Comparison of ENCODE assay signal across 8 cellular contexts in genomic region chr14:74712499-74713394, GRCh38. TPM values are rescaled to one million over a fixed set of nuclear protein-coding genes. Genes with fewer than 3 reads are reported as not detected.
A peak's percentile ranks its signal among the peaks of the same experiment; 100 is the strongest.
DNase-seq lines count a peak whose midpoint lies in the region; ATAC-seq lines count a peak whose summit lies in the region.

AREL1 (minus strand) TSS chr14:74713080; CDS start chr14:74685615, 27,465 bp downstream.
A gene with protein sequence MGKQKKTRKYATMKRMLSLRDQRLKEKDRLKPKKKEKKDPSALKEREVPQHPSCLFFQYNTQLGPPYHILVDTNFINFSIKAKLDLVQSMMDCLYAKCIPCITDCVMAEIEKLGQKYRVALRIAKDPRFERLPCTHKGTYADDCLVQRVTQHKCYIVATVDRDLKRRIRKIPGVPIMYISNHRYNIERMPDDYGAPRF (plus strand): TSS chr14:74713144. CDS start chr14:74713198, 54 bp downstream.

- H3K27me3 ChIP-seq in endocrine pancreas (ENCODE audit: control insufficient read depth, insufficient read depth, low read length) = no peaks in the 10 kb centered on the region

- H3K4me3 ChIP-seq in endocrine pancreas (ENCODE audit: control insufficient read depth, insufficient read depth, low read length) = peak within 1 kb of the TSS; percentile 100
- peak within 1 kb of the TSS; percentile 81 for H3K4me3 ChIP-seq in mesodermal cell (ENCODE audit: extremely low read depth, insufficient read depth, low read length, poor library complexity, severe bottlenecking)

- H3K4me1 ChIP-seq in endocrine pancreas (ENCODE audit: control insufficient read depth, insufficient read depth, low read length) = peaks cover 15% of the 10 kb centered on the region
- peaks cover 2% of the 10 kb centered on the region for H3K4me1 ChIP-seq in mesodermal cell (ENCODE audit: control insufficient read depth, insufficient read depth, low read length, poor library complexity, severe bottlenecking)

- peak within 1 kb of the TSS; percentile 95 for H3K9ac ChIP-seq in endocrine pancreas (ENCODE audit: control insufficient read depth, insufficient read depth, low read length)

- DNase-seq in AG08396 (ENCODE audit: low spot score) (peak; percentile 90), NCI-H1092 treated with DMSO at 0.1 percent for 48 hours (lab: John Stamatoyannopoulos, UW) (no peak)
- DNase-seq in activated CD4-positive, alpha-beta T cell treated with anti-CD3 and anti-CD28 coated beads, Interleukin-2, amount 50 U/mL, for 4 hours = peak; percentile 59 to 66
- DNase-seq in stimulated activated CD8-positive, alpha-beta memory T cell treated with anti-CD3 and anti-CD28 coated beads, Interleukin-2, amount 100 ng/mL, for 1 hour (ENCODE audit: low read depth in 2 of 2) = peak; percentile 56 to 61

- H3K36me3 ChIP-seq in endocrine pancreas (ENCODE audit: control insufficient read depth, insufficient read depth, low read length) = no peaks in the 10 kb centered on the region
- H3K36me3 ChIP-seq in mesodermal cell (ENCODE audit: control insufficient read depth, insufficient read depth, low read length) = peaks cover 24% of the 10 kb centered on the region

- H3K9me3 ChIP-seq in endocrine pancreas (ENCODE audit: control insufficient read depth, low read length) (no peaks in the 10 kb centered on the region), mesodermal cell (ENCODE audit: control insufficient read depth, low read length) (no peaks in the 10 kb centered on the region)

- H3K27ac ChIP-seq in mesodermal cell (ENCODE audit: low read depth, low read length, severe bottlenecking) = peak within 1 kb of the TSS; percentile 57

- ATAC-seq in GM19372 (IDR thresholded peaks at IDR 0.05; ENCODE audit: low read depth, unreplicated experiment) = peak; percentile 94
- ATAC-seq in HG03571 (IDR thresholded peaks at IDR 0.05; ENCODE audit: unreplicated experiment) = peak; percentile 90

- 0% methylated on average over 16 to 21 of the region's 31 CpGs for WGBS in mesodermal cell (ENCODE audit: insufficient coverage in 2 of 2), 2 experiments

RNA-seq across cellular contexts. Expression of gene AREL1, which starts in this region (rescaled TPM):
- 24.2 TPM for polyA plus RNA-seq in mesodermal cell (2013, experiment 1 of 2)
- polyA plus RNA-seq in mesodermal cell (2013, experiment 2 of 2) = 21.9 TPM

RNA-seq across cellular contexts. Expression of the second gene that starts in this region (rescaled TPM):
- polyA plus RNA-seq in mesodermal cell (2013, experiment 1 of 2) = 47.9 TPM
- 46.9 TPM for polyA plus RNA-seq in mesodermal cell (2013, experiment 2 of 2)
